ENCODE assay signal across 26 cellular contexts in genomic region chr5:156423597-156423996, GRCh38.
"Had no signal": no experiment of that assay in that cellular context is flagged by ENCODE, and none has a peak within 500 bp of the region (broad histone marks: within the 10 kb centered on the region; RNA-seq: fewer than 3 reads in every experiment).

No MANE protein-coding gene starts in this region.

- H3K9me3 Mint-ChIP-seq: activated CD4-positive, alpha-beta T cell treated with anti-CD3 and anti-CD28 coated beads, Interleukin-2, amount 10 ng/mL, durations not matched to agents 24 days and 14 days; T-helper 1 cell treated with Interleukin-12 subunit alpha and Interleukin-12 subunit beta and Interleukin-4 antibody, amounts not matched to agents 30 μg/mL and 1 μg/mL, for 36 hours had no signal

- H3K36me3 ChIP-seq: cardiac muscle cell had no signal

- H3K27ac ChIP-seq: cardiac muscle cell, SK-N-MC had no signal

- H3K27ac Mint-ChIP-seq: activated CD4-positive, alpha-beta T cell treated with anti-CD3 and anti-CD28 coated beads, Interleukin-2, amount 10 ng/mL, durations not matched to agents 24 days and 14 days; activated naive CD8-positive, alpha-beta T cell; brain; T-helper 1 cell treated with Interleukin-12 subunit alpha and Interleukin-12 subunit beta and Interleukin-4 antibody, amounts not matched to agents 30 μg/mL and 1 μg/mL, for 36 hours had no signal

- H3K36me3 Mint-ChIP-seq: activated naive CD8-positive, alpha-beta T cell had no signal

- H3K27me3 ChIP-seq: cardiac muscle cell had no signal

- ATAC-seq: activated CD4-positive, CD25-positive, alpha-beta regulatory T cell treated with anti-CD3 and anti-CD28 coated beads, Interleukin-2, amount 50 U/mL, for 24 hours; K562; Panc1; Right ventricle myocardium inferior had no signal

- H3K4me1 Mint-ChIP-seq: activated CD4-positive, alpha-beta T cell treated with anti-CD3 and anti-CD28 coated beads, Interleukin-2, amount 10 ng/mL, durations not matched to agents 24 days and 14 days had no signal

- H3K4me3 ChIP-seq: cardiac muscle cell, K562, SK-N-MC had no signal

- H3K27me3 Mint-ChIP-seq: brain had no signal

- DNase-seq: activated CD4-positive, alpha-beta T cell treated with anti-CD3 and anti-CD28 coated beads, Interleukin-2, amount 10 ng/mL, durations not matched to agents 24 days and 14 days; activated CD4-positive, alpha-beta T cell treated with anti-CD3 and anti-CD28 coated beads, Interleukin-2, amount 50 U/mL, for 48 hours; activated effector memory CD4-positive, alpha-beta T cell treated with Interleukin-2 at 50 U/mL for 16 hours; activated naive CD4-positive, alpha-beta T cell treated with Interleukin-2 at 50 U/mL for 16 hours; activated T-cell treated with anti-CD3 and anti-CD28 coated beads for 4 hours; amygdala; Kasumi-1; MV-4-11; NCI-H1092 treated with DMSO at 0.1 percent for 48 hours; NCI-H1417 treated with DMSO at 0.1 percent for 48 hours; NCI-H1694; NCI-H2029; NCI-H2107; NCI-H510A treated with DMSO at 0.1 percent for 48 hours; OCI-M1; RPMI8226; SW 1271 had no signal

- H3K4me3 Mint-ChIP-seq: activated CD4-positive, alpha-beta T cell treated with anti-CD3 and anti-CD28 coated beads, Interleukin-2, amount 10 ng/mL, durations not matched to agents 24 days and 14 days; activated naive CD8-positive, alpha-beta T cell; brain; T-helper 1 cell treated with Interleukin-12 subunit alpha and Interleukin-12 subunit beta and Interleukin-4 antibody, amounts not matched to agents 30 μg/mL and 1 μg/mL, for 36 hours had no signal
